ENCODE assay signal across 9 cellular contexts in the genomic region with DNA sequence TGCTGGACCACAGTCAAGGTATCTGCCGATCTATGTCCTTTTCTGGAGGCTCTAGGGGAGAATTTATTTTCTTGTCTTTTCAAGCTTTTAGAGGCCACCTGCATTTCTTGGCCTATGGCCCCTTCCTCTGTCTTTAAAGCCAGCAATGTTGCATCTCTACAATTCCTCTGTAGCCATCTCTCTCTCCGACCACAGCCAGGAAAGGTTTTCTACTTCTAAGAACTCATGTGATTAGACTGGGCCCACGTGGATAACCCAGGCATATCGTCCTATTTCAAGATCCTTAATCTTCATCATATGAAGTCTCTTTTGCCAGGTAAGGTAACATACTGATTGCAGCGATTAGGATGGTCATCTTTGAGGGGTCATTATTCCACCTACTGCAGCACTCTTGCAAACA.
"Had no signal": no experiment of that assay in that cellular context is flagged by ENCODE, and none has a peak within 500 bp of the region (broad histone marks: within the 10 kb centered on the region; RNA-seq: fewer than 3 reads in every experiment).

No MANE protein-coding gene starts in this region.

- H3K4me3 Mint-ChIP-seq: HFFc6, IgD-negative memory B cell had no signal

- H3K36me3 Mint-ChIP-seq: IgD-negative memory B cell had no signal

- DNase-seq: GM23248, GOT3, H7, HFFc6, KBM-7 had no signal

- H2AFZ ChIP-seq: GM23248 had no signal

- H3K27ac Mint-ChIP-seq: HFFc6, IgD-negative memory B cell had no signal

- H3K36me3 ChIP-seq: HAP-1 had no signal

- H3K27ac ChIP-seq: GM23248, HL-60 had no signal

- H3K4me1 Mint-ChIP-seq: IgD-negative memory B cell had no signal

- H3K9me3 ChIP-seq: HAP-1 had no signal

- H3K4me3 ChIP-seq: GM23248, HAP-1 had no signal

- H3K4me1 ChIP-seq: HAP-1 had no signal

- H3K9ac ChIP-seq: GM23248 had no signal

- ATAC-seq: HCT116 had no signal
